In genomic region chr6:108848116-108848868, GRCh38 we compare ENCODE assay signal across 8 cellular contexts. TPM values are rescaled to one million over a fixed set of nuclear protein-coding genes. Genes with fewer than 3 reads are reported as not detected.
DNase-seq lines count a peak whose midpoint lies in the region; ATAC-seq, FAIRE-seq and TF ChIP-seq lines count a peak whose summit lies in the region.

Gene ARMC2 (plus strand): TSS chr6:108848422. CDS start chr6:108854268, 5,846 bp downstream.

- 0% methylated on average over 52 to 61 of the region's 61 CpGs for WGBS in esophagus, 2 donors

- no TSS peak for BruUV-seq in OCI-LY7 (replicated peaks; lab: Mats Ljungman, UMichigan)

- peak within 1 kb of the TSS; percentile 66 for H2AFZ ChIP-seq in OCI-LY7 (ENCODE audit: low read length)

- H3K4me3 ChIP-seq in OCI-LY7 (ENCODE audit: low read depth, low read length, poor library complexity, severe bottlenecking) = peak within 1 kb of the TSS; percentile 80
- H3K4me3 ChIP-seq in esophagus (ENCODE audit: low read depth in 1 of 2, low read length in 2 of 2) = peak within 1 kb of the TSS; percentile 53 to 67
- H3K4me3 ChIP-seq in mucosa of rectum (ENCODE audit: low read length in 2 of 2) = peak within 1 kb of the TSS; percentile 77 to 85

- H3K27ac ChIP-seq in OCI-LY7 (ENCODE audit: low read depth, low read length, poor library complexity, severe bottlenecking) = peak within 1 kb of the TSS; percentile 28
- H3K27ac ChIP-seq in esophagus (ENCODE audit: low read depth in 2 of 2, low read length in 1 of 2) = peak within 1 kb of the TSS; percentile 67 to 72
- peak within 1 kb of the TSS; percentile 65 to 79 for H3K27ac ChIP-seq in mucosa of rectum (ENCODE audit: low read depth in 2 of 2, low read length in 2 of 2)

- ATAC-seq in GM21528 (IDR thresholded peaks at IDR 0.05; ENCODE audit: low FRiP score, unreplicated experiment) = peak; percentile 94

- no peaks in the 10 kb centered on the region for H3K9me3 ChIP-seq in OCI-LY7 (ENCODE audit: low read length)
- no peaks in the 10 kb centered on the region for H3K9me3 ChIP-seq in esophagus (ENCODE audit: control insufficient read depth in 2 of 2, insufficient read depth in 1 of 2, low read depth in 1 of 2, low read length in 1 of 2)
- no peaks in the 10 kb centered on the region for H3K9me3 ChIP-seq in mucosa of rectum (ENCODE audit: control insufficient read depth in 2 of 2, low read length in 2 of 2)

- intact Hi-C loops in OCI-LY7 (cut with micrococcal nuclease; ENCODE audit: unreplicated experiment) = no loop called here

- H3K4me1 ChIP-seq in OCI-LY7 (ENCODE audit: insufficient read depth, low read length, poor library complexity, severe bottlenecking) = peaks cover 20% of the 10 kb centered on the region
- H3K4me1 ChIP-seq in esophagus (ENCODE audit: control insufficient read depth in 2 of 2, insufficient read depth in 2 of 2, low read length in 1 of 2) = peaks cover 2% of the 10 kb centered on the region in 2 donors
- H3K4me1 ChIP-seq in mucosa of rectum (ENCODE audit: control insufficient read depth in 2 of 2, insufficient read depth in 2 of 2, low read length in 2 of 2) = peaks cover 11 to 12% of the 10 kb centered on the region in 2 donors

- TF ChIP-seq CTCF in D721Med (IDR thresholded peaks at IDR 0.05; ENCODE audit: insufficient read depth, missing control alignments) (no peak), OCI-LY7 (conservative IDR thresholded peaks at IDR 0.05; ENCODE audit: low read length) (no peak)

- peak within 1 kb of the TSS; percentile 89 for H3K4me2 ChIP-seq in OCI-LY7 (ENCODE audit: low read length)

- H3K27me3 ChIP-seq in esophagus (ENCODE audit: control insufficient read depth in 1 of 2, insufficient read depth in 2 of 2, low read length in 2 of 2) (no peaks in the 10 kb centered on the region), mucosa of rectum (ENCODE audit: control insufficient read depth in 2 of 2, insufficient read depth in 2 of 2, low read length in 2 of 2) (no peaks in the 10 kb centered on the region)

- H4K20me1 ChIP-seq in OCI-LY7 (ENCODE audit: insufficient read depth, low read length) = no peaks in the 10 kb centered on the region

- H3K9me2 ChIP-seq in OCI-LY7 (ENCODE audit: insufficient read depth, low read length) = no peaks in the 10 kb centered on the region

- CTCF ChIA-PET in OCI-LY7 (lab: Charles Lee; ENCODE audit: unreplicated experiment) = interaction anchor here (1.0 to 1.3 kb wide), 4 partner anchors 10 to 230 kb away, joined by 3 read pairs; no protein-coding TSS in a partner anchor

- H3K9ac ChIP-seq in mucosa of rectum (ENCODE audit: low read depth in 1 of 2, low read length in 2 of 2) = peak within 1 kb of the TSS; percentile 70 to 85

- FAIRE-seq in D721Med (lab: Jason Lieb, UNC) = no peak

- POLR2A ChIA-PET in OCI-LY7 (lab: Charles Lee) = interaction anchor here (0.5 to 2.1 kb wide), 20 partner anchors 8 to 1498 kb away, joined by 3 to 15 read pairs (median 3); partner anchors contain the start of gene SESN1

- no peaks in the 10 kb centered on the region for H3K36me3 ChIP-seq in OCI-LY7 (ENCODE audit: insufficient read depth, low read length)
- no peaks in the 10 kb centered on the region for H3K36me3 ChIP-seq in esophagus (ENCODE audit: control insufficient read depth in 2 of 2, insufficient read depth in 2 of 2, low read length in 1 of 2)
- no peaks in the 10 kb centered on the region for H3K36me3 ChIP-seq in mucosa of rectum (ENCODE audit: control insufficient read depth in 2 of 2, insufficient read depth in 2 of 2, low read length in 2 of 2)

- peak; percentile 72 for DNase-seq in D721Med (ENCODE audit: insufficient read length, low spot score)
- peak; percentile 93 for DNase-seq in HuH-7.5 (ENCODE audit: low spot score)
- peak; percentile 92 for DNase-seq in OCI-LY7 (ENCODE audit: low spot score)
- DNase-seq in activated T-cell treated with anti-CD3 and anti-CD28 coated beads, Interleukin-2, amount 50 U/mL, for 1 hour = peak; percentile 88
- DNase-seq in stimulated activated CD8-positive, alpha-beta memory T cell treated with anti-CD3 and anti-CD28 coated beads, Interleukin-4, amount 100 ng/mL, for 4 hours (ENCODE audit: low read depth in 2 of 2, low spot score in 1 of 2) = peak; percentile 66 to 74

- H3K79me2 ChIP-seq in OCI-LY7 (ENCODE audit: insufficient read depth, low read depth, low read length) = no peaks in the 10 kb centered on the region

RNA-seq across cellular contexts. Expression of gene ARMC2, which starts in this region (rescaled TPM):
- total RNA-seq in OCI-LY7 (2014; rRNA removed; shearing (Covaris generic)) = 0.21 and 2.6 TPM in 2 replicates
- 8.4 and 8.9 TPM in 2 replicates for total RNA-seq in OCI-LY7 (2022)
- polyA plus RNA-seq in esophagus = 1 to 10 TPM; 1.0 to 1.1 TPM

Comparison
In these comparisons a context has a peak if more than half of its experiments do, and no peak if none do; other contexts are left out.
1. Peak in every context shown above with its lines: DNase-seq, ATAC-seq, H3K4me3 ChIP-seq and H3K27ac ChIP-seq.